ENCODE assay signal across 22 cellular contexts in the genomic region with DNA sequence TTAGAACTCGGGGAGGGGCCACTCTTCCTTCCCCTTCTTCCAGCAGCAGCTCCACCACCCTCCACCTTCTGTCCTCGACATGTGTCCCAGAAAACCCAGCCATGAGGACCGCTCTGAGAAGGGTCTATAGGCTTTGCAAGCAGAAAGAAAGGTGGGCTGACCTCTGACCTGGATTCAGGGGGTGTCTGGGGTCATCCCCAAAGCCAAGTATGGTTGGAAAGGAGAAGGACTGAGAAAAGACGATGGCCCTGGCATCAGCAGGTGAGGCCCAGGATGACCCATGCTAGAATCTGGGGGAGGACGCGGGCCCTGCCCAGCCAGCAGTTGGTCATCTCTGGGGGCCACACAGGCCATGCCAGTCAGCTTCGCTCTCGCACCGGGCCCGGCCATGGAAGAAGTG. TPM values are rescaled to one million over a fixed set of nuclear protein-coding genes. Genes with fewer than 3 reads are reported as not detected.
"Had no signal": no experiment of that assay in that cellular context is flagged by ENCODE, and none has a peak within 500 bp of the region (broad histone marks: within the 10 kb centered on the region; RNA-seq: fewer than 3 reads in every experiment).

No MANE protein-coding gene starts in this region.

- H3K4me3 ChIP-seq: dorsolateral prefrontal cortex, esophagus muscularis mucosa, gastrocnemius medialis, heart right ventricle, prostate gland, sigmoid colon, skin epidermis, tibial nerve, upper lobe of right lung, vagina had no signal

- H3K27ac ChIP-seq: epithelial cell of prostate, esophagus muscularis mucosa, gastrocnemius medialis, heart right ventricle, parathyroid adenoma, prostate gland, sigmoid colon, skin epidermis, tibial nerve, upper lobe of right lung, vagina had no signal

- H3K4me3 Mint-ChIP-seq: naive B cell, nephron had no signal

- H3K9ac ChIP-seq: parathyroid adenoma had no signal

- H3K27me3 ChIP-seq: dorsolateral prefrontal cortex, esophagus muscularis mucosa, gastrocnemius medialis, heart right ventricle, sigmoid colon, tibial nerve, upper lobe of right lung, vagina had no signal

- ATAC-seq: gastrocnemius medialis, heart right ventricle, upper lobe of right lung had no signal

- H3K9me3 Mint-ChIP-seq: naive B cell, nephron had no signal

- H3K9me3 ChIP-seq: esophagus muscularis mucosa, gastrocnemius medialis, heart right ventricle, prostate gland, sigmoid colon, tibial nerve, upper lobe of right lung, vagina had no signal

- H3K27me3 Mint-ChIP-seq: naive B cell had no signal

- H3K4me1 ChIP-seq: prostate gland, sigmoid colon, upper lobe of right lung, vagina had no signal

- H3K27ac Mint-ChIP-seq: nephron had no signal

- DNase-seq: cortex of kidney; dorsolateral prefrontal cortex; effector CD8-positive, alpha-beta T cell; gastrocnemius medialis; heart right ventricle; hypothalamus; kidney glomerular epithelial cell; mesendoderm; naive B cell; sigmoid colon; stimulated activated CD4-positive, alpha-beta T cell treated with anti-CD3 and anti-CD28 coated beads, Interleukin-2, amount 100 ng/mL, for 24 hours; stimulated activated naive CD4-positive, alpha-beta T cell treated with Interleukin-2 at 50 U/mL for 16 hours; upper lobe of right lung had no signal

- H2AFZ ChIP-seq: parathyroid adenoma had no signal

RNA-seq across cellular contexts. Expression of a gene that starts 6.1 kb away (rescaled TPM):
- total RNA-seq: lung microvascular endothelial cell had no signal
